In genomic region chr10:32056136-32057040, GRCh38 we compare ENCODE assay signal across 8 cellular contexts. TPM values are rescaled to one million over a fixed set of nuclear protein-coding genes. Genes with fewer than 3 reads are reported as not detected.
DNase-seq lines count a peak whose midpoint lies in the region; ATAC-seq lines count a peak whose summit lies in the region.

TSS of gene KIF5B (minus strand) at chr10:32056425. CDS start at chr10:32055973, 452 bp downstream.

- H3K27ac Mint-ChIP-seq in effector memory CD8-positive, alpha-beta T cell, result peak within 1 kb of the TSS; percentile 94 to 95

- ATAC-seq in GM19468 (IDR thresholded peaks at IDR 0.05; ENCODE audit: extremely low read depth, unreplicated experiment), result peak; percentile 88
- peak; percentile 80 for ATAC-seq in effector memory CD8-positive, alpha-beta T cell (replicated peaks)

- H3K27me3 Mint-ChIP-seq in effector memory CD8-positive, alpha-beta T cell, result no peaks in the 10 kb centered on the region

- WGBS in mesenchymal stem cell, result 4% methylated on average over 55 of the region's 63 CpGs

- H3K4me1 Mint-ChIP-seq in effector memory CD8-positive, alpha-beta T cell (ENCODE audit: low read depth in 2 of 2), result peaks cover 21 to 46% of the 10 kb centered on the region in 2 donors

- H3K36me3 Mint-ChIP-seq in effector memory CD8-positive, alpha-beta T cell (ENCODE audit: insufficient read depth), result peaks cover 20% of the 10 kb centered on the region

- peak within 1 kb of the TSS; percentile 55 for H2BK15ac ChIP-seq in mesenchymal stem cell (ENCODE audit: low read depth, poor library complexity, severe bottlenecking)

- H3K23ac ChIP-seq in mesenchymal stem cell (ENCODE audit: low read length in 2 of 2), result peak within 1 kb of the TSS; percentile 94 to 97

- H3K9ac ChIP-seq in mesenchymal stem cell (ENCODE audit: low read length), result peak within 1 kb of the TSS; percentile 93

- H3K27me3 ChIP-seq in mesenchymal stem cell (ENCODE audit: control insufficient read depth in 1 of 2, insufficient read depth in 1 of 2, low read length in 2 of 2), result no peaks in the 10 kb centered on the region

- H2AFZ ChIP-seq in mesenchymal stem cell (ENCODE audit: low read depth, low read length), result peak within 1 kb of the TSS; percentile 85

- peak within 1 kb of the TSS; percentile 96 for H2BK5ac ChIP-seq in mesenchymal stem cell (ENCODE audit: low read depth, low read length, poor library complexity, severe bottlenecking)

- peak within 1 kb of the TSS in 1 of 2 experiments; percentile 98 for H3K14ac ChIP-seq in mesenchymal stem cell (ENCODE audit: low read length in 2 of 2)

- peak within 1 kb of the TSS; percentile 98 for H2BK120ac ChIP-seq in mesenchymal stem cell (ENCODE audit: low read depth, low read length)

- peak within 1 kb of the TSS; percentile 20 for H4K91ac ChIP-seq in mesenchymal stem cell (ENCODE audit: low read length)

- H4K8ac ChIP-seq in mesenchymal stem cell (ENCODE audit: low read length), result peak within 1 kb of the TSS; percentile 97

- peak within 1 kb of the TSS; percentile 96 to 99 for H3K4me3 Mint-ChIP-seq in effector memory CD8-positive, alpha-beta T cell

- peak within 1 kb of the TSS; percentile 95 to 100 for H3K18ac ChIP-seq in mesenchymal stem cell (ENCODE audit: low read depth in 1 of 2, low read length in 2 of 2)

- DNase-seq in COLO668 (lab: John Stamatoyannopoulos, UW; ENCODE audit: unreplicated experiment), result peak; percentile 88
- DNase-seq in HPDE6-E6E7 (ENCODE audit: extremely low spot score), result peak; percentile 48
- DNase-seq in NOMO-1 treated with DMSO at 0.1 percent for 48 hours (lab: John Stamatoyannopoulos, UW; ENCODE audit: unreplicated experiment), result peak; percentile 83
- DNase-seq in activated CD8-positive, alpha-beta memory T cell treated with anti-CD3 and anti-CD28 coated beads for 48 hours (ENCODE audit: low read depth in 2 of 3, low spot score in 2 of 3), result peak; percentile 68 to 80 (median 76)
- DNase-seq in effector memory CD8-positive, alpha-beta T cell, result peak; percentile 78 to 83 (median 79)
- DNase-seq in mesenchymal stem cell, result peak; percentile 86
- DNase-seq in stimulated activated CD8-positive, alpha-beta memory T cell treated with anti-CD3 and anti-CD28 coated beads, Interleukin-12 subunit alpha, Interleukin-12 subunit beta, amount 100 ng/mL, for 24 hours (ENCODE audit: extremely low read depth), result peak; percentile 71

- peak within 1 kb of the TSS; percentile 85 for H3K4me2 ChIP-seq in mesenchymal stem cell (ENCODE audit: low read length, poor library complexity, severe bottlenecking)

- H3K79me1 ChIP-seq in mesenchymal stem cell (replicated peaks; ENCODE audit: low read length, poor library complexity, severe bottlenecking), result peaks cover 7% of the 10 kb centered on the region

- no peaks in the 10 kb centered on the region for H3K9me3 ChIP-seq in mesenchymal stem cell (ENCODE audit: control insufficient read depth, low read length)

- peak within 1 kb of the TSS; percentile 31 for H2AK5ac ChIP-seq in mesenchymal stem cell (ENCODE audit: low read length, severe bottlenecking)

- H3K27ac ChIP-seq in mesenchymal stem cell (ENCODE audit: low read length, poor library complexity, severe bottlenecking), result peak within 1 kb of the TSS; percentile 79

- no peaks in the 10 kb centered on the region for H3K36me3 ChIP-seq in mesenchymal stem cell (ENCODE audit: control insufficient read depth in 1 of 2, insufficient read depth in 2 of 2, low read depth in 1 of 2, low read length in 2 of 2)

- peak within 1 kb of the TSS; percentile 55 to 98 for H3K4ac ChIP-seq in mesenchymal stem cell (ENCODE audit: low read depth in 1 of 2, low read length in 2 of 2)

- peak within 1 kb of the TSS; percentile 83 to 87 for H3K4me3 ChIP-seq in mesenchymal stem cell (ENCODE audit: insufficient read depth in 1 of 2, low read depth in 1 of 2, low read length in 2 of 2)

- H2BK12ac ChIP-seq in mesenchymal stem cell (ENCODE audit: low read length in 2 of 2), result peak within 1 kb of the TSS in 1 of 2 experiments; percentile 45

- H3K4me1 ChIP-seq in mesenchymal stem cell (ENCODE audit: control insufficient read depth, insufficient read depth, low read depth, low read length), result peaks cover 5% of the 10 kb centered on the region

- H3K9me3 Mint-ChIP-seq in effector memory CD8-positive, alpha-beta T cell, result no peaks in the 10 kb centered on the region

RNA-seq across cellular contexts. Expression of gene KIF5B, which starts in this region (rescaled TPM):
- polyA plus RNA-seq in mesenchymal stem cell (2013, experiment 1 of 2), result 87.3 TPM
- 89.5 TPM for polyA plus RNA-seq in mesenchymal stem cell (2013, experiment 2 of 2)

Comparison
In these comparisons a context has a peak if more than half of its experiments do, and no peak if none do; other contexts are left out.
1. Peak in every context shown above with its lines: DNase-seq, ATAC-seq, H3K4me3 ChIP-seq and H3K27ac ChIP-seq.